In the genomic region with DNA sequence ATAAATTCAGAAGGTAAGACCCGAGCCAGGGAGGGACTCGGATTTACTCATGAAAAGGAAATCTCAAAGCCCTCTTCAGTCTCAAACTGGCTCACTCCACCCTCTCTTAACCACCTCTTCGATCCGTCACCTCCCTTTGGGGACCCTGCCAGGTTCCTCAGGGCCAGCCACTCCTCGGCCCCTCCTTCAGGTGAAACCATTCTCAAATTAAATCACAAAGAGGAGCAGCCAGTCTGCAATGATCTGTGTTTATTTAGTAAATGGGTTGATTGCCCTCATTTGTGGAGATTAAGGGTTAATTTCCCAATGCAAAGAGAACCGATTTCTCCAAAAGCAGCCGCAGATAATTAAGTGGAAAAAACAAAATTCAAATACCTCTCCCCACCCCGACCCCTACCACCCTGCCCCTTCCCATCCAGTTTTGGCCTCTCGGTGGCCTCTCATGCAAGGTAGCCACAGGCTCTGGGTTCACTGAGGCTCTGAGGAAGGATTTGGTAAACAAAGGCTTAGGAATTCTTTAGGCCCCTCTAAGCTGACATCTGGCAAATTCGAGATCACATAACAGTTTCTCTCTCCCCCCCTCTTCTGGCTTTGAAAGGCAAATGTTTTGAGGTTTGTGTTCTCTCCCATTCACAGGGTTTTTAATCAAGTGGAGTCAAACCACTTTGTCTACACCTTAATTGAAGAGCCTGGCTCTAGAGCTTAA, we compare ENCODE assay signal across 18 cellular contexts. TPM values are rescaled to one million over a fixed set of nuclear protein-coding genes. Genes with fewer than 3 reads are reported as not detected.
A peak's percentile ranks its signal among the peaks of the same experiment; 100 is the strongest.
DNase-seq lines count a peak whose midpoint lies in the region; ATAC-seq and TF ChIP-seq lines count a peak whose summit lies in the region.
"Had no signal": no experiment of that assay in that cellular context is flagged by ENCODE, and none has a peak within 500 bp of the region (broad histone marks: within the 10 kb centered on the region; RNA-seq: fewer than 3 reads in every experiment).

No MANE protein-coding gene starts in this region.

- ATAC-seq in upper lobe of right lung (peak; percentile 78), GM18861 (IDR thresholded peaks at IDR 0.05; ENCODE audit: unreplicated experiment) (no peak), HG02610 (IDR thresholded peaks at IDR 0.05; ENCODE audit: unreplicated experiment) (no peak)
- ATAC-seq: gastroesophageal sphincter, Panc1 had no signal

- DNase-seq in NCI-H2227 (lab: John Stamatoyannopoulos, UW; ENCODE audit: unreplicated experiment) (peak; percentile 67), NCI-H2227 treated with DMSO at 0.1 percent for 48 hours (lab: John Stamatoyannopoulos, UW) (no peak), NCI-H748 treated with DMSO at 0.1 percent for 48 hours (lab: John Stamatoyannopoulos, UW) (peak; percentile 95), upper lobe of right lung (peak; percentile 78), hepatic stellate cell (ENCODE audit: low spot score) (no peak)
- DNase-seq: activated CD4-positive, alpha-beta memory T cell treated with anti-CD3 and anti-CD28 coated beads, Interleukin-2, amount 10 ng/mL, durations not matched to agents 7 days and 5 days; adrenal gland; CD4-positive, alpha-beta memory T cell; MM.1S; NCI-H510A; testis had no signal

- H3K4me3 ChIP-seq in iPS-20b (ENCODE audit: low read length) (peak overlapping the region; percentile 57; the same call in 1 of the 2 replicates), upper lobe of right lung (no peak overlapping the region)
- H3K4me3 ChIP-seq: adrenal gland, gastroesophageal sphincter, testis had no signal

- peaks cover 33% of the 10 kb centered on the region for H3K4me1 ChIP-seq in iPS-20b (ENCODE audit: insufficient read depth, low read length)
- H3K4me1 ChIP-seq in upper lobe of right lung: no peaks in the 10 kb centered on the region
- H3K4me1 ChIP-seq: adrenal gland, testis had no signal

- no peaks in the 10 kb centered on the region for H3K9me3 ChIP-seq in iPS-20b (ENCODE audit: insufficient read depth, low read depth, low read length)
- no peaks in the 10 kb centered on the region for H3K9me3 ChIP-seq in upper lobe of right lung
- H3K9me3 ChIP-seq: adrenal gland, gastroesophageal sphincter, testis had no signal

- TF ChIP-seq CTCF in upper lobe of right lung (IDR thresholded peaks at IDR 0.05): no peak

- intact Hi-C loops in upper lobe of right lung (cut with DNase I): no loop called here

- peak overlapping the region; percentile 51; the same call in 1 of the 2 replicates for H3K9ac ChIP-seq in iPS-20b (ENCODE audit: low read depth, low read length)

- H3K36me3 ChIP-seq in iPS-20b (ENCODE audit: insufficient read depth, low read depth, low read length) (no peaks in the 10 kb centered on the region), upper lobe of right lung (no peaks in the 10 kb centered on the region)
- H3K36me3 ChIP-seq: adrenal gland, gastroesophageal sphincter had no signal

- H3K27me3 ChIP-seq in iPS-20b (ENCODE audit: insufficient read depth, low read length) (peaks cover 21% of the 10 kb centered on the region), upper lobe of right lung (no peaks in the 10 kb centered on the region)
- H3K27me3 ChIP-seq: adrenal gland, gastroesophageal sphincter, testis had no signal

- H3K27ac ChIP-seq in iPS-20b (ENCODE audit: low read length) (peak overlapping the region; percentile 16), upper lobe of right lung (peak overlapping the region; percentile 30)
- H3K27ac ChIP-seq: adrenal gland, gastroesophageal sphincter, testis had no signal

RNA-seq across cellular contexts. Expression of gene FZD7, which starts 10.3 kb away (rescaled TPM):
- 13.6 TPM for total RNA-seq in upper lobe of right lung

RNA-seq across cellular contexts. Expression of gene KIAA2012, which starts 49.7 kb away (rescaled TPM):
- not detected for total RNA-seq in upper lobe of right lung
- total RNA-seq: activated CD4-positive, alpha-beta memory T cell treated with anti-CD3 and anti-CD28 coated beads, Interleukin-2, amount 10 ng/mL, durations not matched to agents 7 days and 5 days; adrenal gland; CD4-positive, alpha-beta memory T cell; endothelial cell of umbilical vein; gastroesophageal sphincter; HT1080 had no signal

Comparison
In these comparisons a context has a peak if more than half of its experiments do, and no peak if none do; other contexts are left out.
1. DNase-seq: peak in NCI-H2227 (single experiment), NCI-H748 treated with DMSO at 0.1 percent for 48 hours (single experiment) and upper lobe of right lung (single experiment); none in NCI-H2227 treated with DMSO at 0.1 percent for 48 hours (single experiment) and hepatic stellate cell (single experiment).